ENCODE assay signal across 16 cellular contexts in genomic region chr13:29523199-29523931, GRCh38.
DNase-seq lines count a peak whose midpoint lies in the region; ATAC-seq and TF ChIP-seq lines count a peak whose summit lies in the region.
"Had no signal": no experiment of that assay in that cellular context is flagged by ENCODE, and none has a peak within 500 bp of the region (broad histone marks: within the 10 kb centered on the region; RNA-seq: fewer than 3 reads in every experiment).

No MANE protein-coding gene starts in this region.

- no peak for TF ChIP-seq RAD21 in Ishikawa (IDR thresholded peaks at IDR 0.05; ENCODE audit: low read depth)

- H3K4me3 ChIP-seq in subcutaneous abdominal adipose tissue (ENCODE audit: low read depth in 1 of 5, low read length in 5 of 5): no peak overlapping the region
- H3K4me3 ChIP-seq: pancreas had no signal

- DNase-seq in dermis blood vessel endothelial cell: peak; percentile 70
- peak; percentile 59 for DNase-seq in iris pigment epithelial cell (ENCODE audit: low read depth)
- no peak for DNase-seq in activated naive CD4-positive, alpha-beta T cell treated with Interleukin-2 at 50 U/mL for 16 hours
- no peak for DNase-seq in globus pallidus (ENCODE audit: low spot score)
- DNase-seq in KBM-7: no peak
- DNase-seq: activated CD4-positive, alpha-beta T cell treated with anti-CD3 and anti-CD28 coated beads, Interleukin-2, amount 10 ng/mL, durations not matched to agents 7 days and 5 days; Karpas-422; NCI-H187; NCI-H510A treated with DMSO at 0.1 percent for 48 hours; T-helper 2 cell had no signal

- H3K27ac ChIP-seq in subcutaneous abdominal adipose tissue (ENCODE audit: low read depth, low read length): peak overlapping the region; percentile 60
- H3K27ac ChIP-seq: C4-2B had no signal

- no peak overlapping the region for H3K9ac ChIP-seq in subcutaneous abdominal adipose tissue (ENCODE audit: low read length in 5 of 5)

- no peaks in the 10 kb centered on the region for H3K27me3 ChIP-seq in subcutaneous abdominal adipose tissue (ENCODE audit: control insufficient read depth in 5 of 5, insufficient read depth in 4 of 5, low read length in 5 of 5)
- H3K27me3 ChIP-seq: pancreas had no signal

- in situ Hi-C loops in KBM-7 (cut with MboI; ENCODE audit: low pct_unique_long_range_greater_than_20kb, low sequenced_read_pairs): loop anchor here (25.0 kb wide), 1 partner anchor 189 kb away; no protein-coding TSS in a partner anchor

- peak; percentile 87 for TF ChIP-seq EP300 in Ishikawa (IDR thresholded peaks at IDR 0.05; ENCODE audit: borderline replicate concordance)

- H3K4me1 ChIP-seq in subcutaneous abdominal adipose tissue (ENCODE audit: control insufficient read depth in 5 of 5, insufficient read depth in 5 of 5, low read length in 5 of 5): peaks cover 2 to 17% (median 14%) of the 10 kb centered on the region in 5 donors
- H3K4me1 ChIP-seq: pancreas had no signal

- H3K9me3 ChIP-seq in subcutaneous abdominal adipose tissue (ENCODE audit: control insufficient read depth in 5 of 5, low read length in 5 of 5): no peaks in the 10 kb centered on the region
- H3K9me3 ChIP-seq: pancreas had no signal

- ATAC-seq in HG02840 (IDR thresholded peaks at IDR 0.05; ENCODE audit: low FRiP score, unreplicated experiment): no peak
- ATAC-seq: activated T-helper 17 cell treated with anti-CD3 and anti-CD28 coated beads, Interleukin-2, amount 50 U/mL, for 72 hours had no signal

- H3K36me3 ChIP-seq in subcutaneous abdominal adipose tissue (ENCODE audit: control insufficient read depth in 5 of 5, insufficient read depth in 5 of 5, low read length in 5 of 5): peaks cover 0 to 29% (median 20%) of the 10 kb centered on the region in 5 donors

TF ChIP-seq in Ishikawa, 13 proteins besides CTCF, POLR2A, EP300 and RAD21:
- TF ChIP-seq TCF12 (IDR thresholded peaks at IDR 0.05; ENCODE audit: low read depth) (peak; percentile 87), NFIC (IDR thresholded peaks at IDR 0.05) (peak; percentile 80), EGR1 (IDR thresholded peaks at IDR 0.05) (no peak), FOXM1 (IDR thresholded peaks at IDR 0.05; ENCODE audit: borderline replicate concordance, low read depth) (peak; percentile 42; the same call in 1 of the 2 replicates), USF1 (IDR thresholded peaks at IDR 0.05) (peak; percentile 69), REST (IDR thresholded peaks at IDR 0.05; ENCODE audit: low read depth) (no peak), CREB1 (IDR thresholded peaks at IDR 0.05; ENCODE audit: low read depth) (no peak), TAF1 (IDR thresholded peaks at IDR 0.05; ENCODE audit: low read depth) (no peak), TEAD4 (IDR thresholded peaks at IDR 0.05) (peak; percentile 48; the same call in 1 of the 2 replicates), CEBPB (IDR thresholded peaks at IDR 0.05) (no peak), ZBTB7A (IDR thresholded peaks at IDR 0.05; ENCODE audit: low read depth) (no peak), YY1 (IDR thresholded peaks at IDR 0.05; ENCODE audit: low read depth) (no peak), MAX (IDR thresholded peaks at IDR 0.05) (peak; percentile 90)
TF ChIP-seq in Ishikawa: peak in this region for 6.

Comparison
In these comparisons a context has a peak if more than half of its experiments do, and no peak if none do; other contexts are left out.
1. DNase-seq: peak in dermis blood vessel endothelial cell (single experiment) and iris pigment epithelial cell (single experiment); none in activated naive CD4-positive, alpha-beta T cell treated with Interleukin-2 at 50 U/mL for 16 hours (single experiment), globus pallidus (single experiment) and KBM-7 (single experiment).